Comparison of ENCODE assay signal across 22 cellular contexts in the genomic region with DNA sequence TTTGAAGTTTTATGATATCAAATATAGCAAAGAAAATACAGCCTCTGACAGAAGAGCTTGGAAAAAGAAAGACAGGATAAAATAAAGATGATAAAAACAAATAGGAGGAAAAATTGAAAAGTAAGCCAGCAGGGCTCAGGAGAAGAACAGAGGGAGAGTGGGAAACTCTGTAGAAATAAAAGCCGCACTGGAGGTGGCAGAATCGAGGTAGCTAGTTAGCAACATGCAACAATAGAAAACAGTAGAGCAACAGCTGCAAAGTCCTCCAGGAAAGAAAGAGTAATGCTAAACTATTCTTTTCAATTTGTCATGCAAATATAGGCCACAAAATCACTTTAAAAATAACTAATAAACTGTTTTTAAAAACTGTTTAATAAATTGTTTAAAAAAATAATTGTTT. TPM values are rescaled to one million over a fixed set of nuclear protein-coding genes. Genes with fewer than 3 reads are reported as not detected.
DNase-seq lines count a peak whose midpoint lies in the region; ATAC-seq and TF ChIP-seq lines count a peak whose summit lies in the region.
"Had no signal": no experiment of that assay in that cellular context is flagged by ENCODE, and none has a peak within 500 bp of the region (broad histone marks: within the 10 kb centered on the region; RNA-seq: fewer than 3 reads in every experiment).

No MANE protein-coding gene starts in this region.

- POLR2A ChIA-PET in WTC11 (lab: Charles Lee) = no interaction called here

- H3K27ac Mint-ChIP-seq in activated naive CD4-positive, alpha-beta T cell treated with anti-CD3 and anti-CD28 coated beads, Interleukin-2, amount 50 U/mL, for 24 hours = peak overlapping the region; percentile 88
- H3K27ac Mint-ChIP-seq in activated naive CD4-positive, alpha-beta T cell treated with anti-CD3 and anti-CD28 coated beads, Interleukin-2, amount 10 ng/mL, durations not matched to agents 7 days and 5 days = no peak overlapping the region
- H3K27ac Mint-ChIP-seq in WTC11 = peak overlapping the region; percentile 91
- H3K27ac Mint-ChIP-seq: activated B cell treated with CpG ODN at 0.5 μM for 24 hours had no signal

- peak overlapping the region; percentile 36 for H3K27ac ChIP-seq in temporal lobe (ENCODE audit: low read depth, low read length)
- H3K27ac ChIP-seq: cardiac muscle cell, prostate gland, upper lobe of right lung had no signal

- no peaks in the 10 kb centered on the region for H3K9me3 Mint-ChIP-seq in activated naive CD4-positive, alpha-beta T cell treated with anti-CD3 and anti-CD28 coated beads, Interleukin-2, amount 50 U/mL, for 24 hours
- no peaks in the 10 kb centered on the region for H3K9me3 Mint-ChIP-seq in activated naive CD4-positive, alpha-beta T cell treated with anti-CD3 and anti-CD28 coated beads, Interleukin-2, amount 10 ng/mL, durations not matched to agents 7 days and 5 days
- H3K9me3 Mint-ChIP-seq in WTC11 = no peaks in the 10 kb centered on the region
- H3K9me3 Mint-ChIP-seq: activated B cell treated with CpG ODN at 0.5 μM for 24 hours had no signal

- H3K4me3 Mint-ChIP-seq in activated naive CD4-positive, alpha-beta T cell treated with anti-CD3 and anti-CD28 coated beads, Interleukin-2, amount 50 U/mL, for 24 hours = peak overlapping the region; percentile 46
- H3K4me3 Mint-ChIP-seq in activated naive CD4-positive, alpha-beta T cell treated with anti-CD3 and anti-CD28 coated beads, Interleukin-2, amount 10 ng/mL, durations not matched to agents 7 days and 5 days = no peak overlapping the region
- peak overlapping the region; percentile 20; the same call in 1 of the 2 replicates for H3K4me3 Mint-ChIP-seq in WTC11
- H3K4me3 Mint-ChIP-seq: activated B cell treated with CpG ODN at 0.5 μM for 24 hours, B cell had no signal

- H3K36me3 Mint-ChIP-seq in activated naive CD4-positive, alpha-beta T cell treated with anti-CD3 and anti-CD28 coated beads, Interleukin-2, amount 50 U/mL, for 24 hours = peaks cover 17% of the 10 kb centered on the region
- H3K36me3 Mint-ChIP-seq in activated naive CD4-positive, alpha-beta T cell treated with anti-CD3 and anti-CD28 coated beads, Interleukin-2, amount 10 ng/mL, durations not matched to agents 7 days and 5 days = peaks cover 32% of the 10 kb centered on the region
- H3K36me3 Mint-ChIP-seq in WTC11 = no peaks in the 10 kb centered on the region

- peak; percentile 79 for ATAC-seq in WTC11
- ATAC-seq in GM21737 (IDR thresholded peaks at IDR 0.05; ENCODE audit: unreplicated experiment) = no peak
- ATAC-seq in GM19035 (IDR thresholded peaks at IDR 0.05; ENCODE audit: unreplicated experiment) = no peak
- ATAC-seq: upper lobe of right lung had no signal

- CTCF ChIA-PET in activated naive CD4-positive, alpha-beta T cell treated with anti-CD3 and anti-CD28 coated beads, Interleukin-2, amount 10 ng/mL, durations not matched to agents 7 days and 5 days (lab: Charles Lee) = no interaction called here
- CTCF ChIA-PET in WTC11 (lab: Charles Lee) = interaction anchor here (0.6 kb wide), 1 partner anchor 61 kb away, joined by 4 read pairs; no protein-coding TSS in a partner anchor

- DNase-seq in activated naive CD4-positive, alpha-beta T cell treated with anti-CD3 and anti-CD28 coated beads, Interleukin-2, amount 10 ng/mL, durations not matched to agents 7 days and 5 days = no peak
- DNase-seq in WTC11 (ENCODE audit: low spot score) = no peak
- DNase-seq in iPS-NIHi11 (ENCODE audit: low spot score) = peak; percentile 17
- DNase-seq in NCI-H2081 (lab: John Stamatoyannopoulos, UW) = no peak
- DNase-seq: activated B cell treated with CpG ODN at 0.5 μM for 24 hours; activated CD4-positive, alpha-beta T cell treated with anti-CD3 and anti-CD28 coated beads, Interleukin-2, amount 50 U/mL, for 4 hours; activated naive CD4-positive, alpha-beta T cell; anterior cingulate cortex; COR-L47; dermis blood vessel endothelial cell; DMS79; kidney glomerular epithelial cell; NCI-H1436 treated with DMSO at 0.1 percent for 48 hours; T1000; upper lobe of right lung had no signal

- no peak for TF ChIP-seq CTCF in WTC11 (IDR thresholded peaks at IDR 0.05)

- H3K27me3 Mint-ChIP-seq in activated naive CD4-positive, alpha-beta T cell treated with anti-CD3 and anti-CD28 coated beads, Interleukin-2, amount 50 U/mL, for 24 hours = no peaks in the 10 kb centered on the region
- no peaks in the 10 kb centered on the region for H3K27me3 Mint-ChIP-seq in activated naive CD4-positive, alpha-beta T cell treated with anti-CD3 and anti-CD28 coated beads, Interleukin-2, amount 10 ng/mL, durations not matched to agents 7 days and 5 days
- no peaks in the 10 kb centered on the region for H3K27me3 Mint-ChIP-seq in WTC11 (ENCODE audit: low read depth)
- H3K27me3 Mint-ChIP-seq: activated B cell treated with CpG ODN at 0.5 μM for 24 hours, B cell had no signal

- H3K4me1 Mint-ChIP-seq in activated naive CD4-positive, alpha-beta T cell treated with anti-CD3 and anti-CD28 coated beads, Interleukin-2, amount 50 U/mL, for 24 hours = peaks cover 76% of the 10 kb centered on the region
- peaks cover 46% of the 10 kb centered on the region for H3K4me1 Mint-ChIP-seq in activated naive CD4-positive, alpha-beta T cell treated with anti-CD3 and anti-CD28 coated beads, Interleukin-2, amount 10 ng/mL, durations not matched to agents 7 days and 5 days
- H3K4me1 Mint-ChIP-seq in WTC11 = peaks cover 21% of the 10 kb centered on the region

TF ChIP-seq in WTC11, 78 proteins besides CTCF, POLR2A, EP300 and RAD21:
- no peak for TF ChIP-seq EMX1 (CRISPR knock-in tag; IDR thresholded peaks at IDR 0.05)
- TF ChIP-seq SP1 (CRISPR knock-in tag; conservative IDR thresholded peaks at IDR 0.05) = no peak

RNA-seq across cellular contexts. Expression of gene HBS1L, which starts 28.8 kb away (rescaled TPM):
- total RNA-seq in WTC11 (2021) (86.0 to 95.4 TPM (median 91.0 TPM) in 3 replicates), temporal lobe (70.1 TPM)
